In genomic region chr2:85668009-85668856, GRCh38 we compare ENCODE assay signal across 17 cellular contexts. TPM values are rescaled to one million over a fixed set of nuclear protein-coding genes. Genes with fewer than 3 reads are reported as not detected.
A peak's percentile ranks its signal among the peaks of the same experiment; 100 is the strongest.
DNase-seq lines count a peak whose midpoint lies in the region; ATAC-seq and TF ChIP-seq lines count a peak whose summit lies in the region.
"Had no signal": no experiment of that assay in that cellular context is flagged by ENCODE, and none has a peak within 500 bp of the region (broad histone marks: within the 10 kb centered on the region; RNA-seq: fewer than 3 reads in every experiment).

SFTPB (minus strand) TSS chr2:85668199; CDS start chr2:85668183, 16 bp downstream.

- no peaks in the 10 kb centered on the region for H3K4me1 ChIP-seq in aorta (ENCODE audit: control insufficient read depth in 1 of 2, insufficient read depth in 2 of 2, low read length in 2 of 2)
- H3K4me1 ChIP-seq: colonic mucosa had no signal

- H3K27me3 ChIP-seq in aorta (ENCODE audit: control insufficient read depth in 1 of 2, insufficient read depth in 2 of 2, low read length in 1 of 2): no peaks in the 10 kb centered on the region
- H3K27me3 ChIP-seq: colonic mucosa had no signal

- TF ChIP-seq CTCF in fibroblast of the aortic adventitia (IDR thresholded peaks at IDR 0.05; ENCODE audit: insufficient read depth, low read length): no peak

- intact Hi-C loops in cardiac septum (cut with DNase I): no loop called here
- intact Hi-C loops in left ventricle myocardium superior (cut with micrococcal nuclease): no loop called here
- intact Hi-C loops in aorta (cut with DNase I): no loop called here

- ATAC-seq in left ventricle myocardium superior (no peak), aorta (ENCODE audit: low FRiP score) (no peak), HG03571 (IDR thresholded peaks at IDR 0.05; ENCODE audit: unreplicated experiment) (no peak)
- ATAC-seq: activated naive CD8-positive, alpha-beta T cell treated with anti-CD3 and anti-CD28 coated beads, Interleukin-2, amount 50 U/mL, for 24 hours; esophagus mucosa had no signal

- no peaks in the 10 kb centered on the region for H3K36me3 ChIP-seq in aorta (ENCODE audit: control insufficient read depth in 1 of 2, insufficient read depth in 2 of 2, low read length in 1 of 2)
- H3K36me3 ChIP-seq: colonic mucosa, WERI-Rb-1 had no signal

- DNase-seq in cardiac septum (ENCODE audit: low spot score): peak; percentile 67
- DNase-seq in left ventricle myocardium superior: no peak
- DNase-seq in NCI-H510A (lab: John Stamatoyannopoulos, UW): peak; percentile 95
- peak; percentile 52 for DNase-seq in fibroblast of the aortic adventitia (ENCODE audit: low read depth)
- peak; percentile 37 to 55 for DNase-seq in aorta
- DNase-seq in iPS-NIHi11 (ENCODE audit: low spot score): no peak
- DNase-seq in glomerular visceral epithelial cell (ENCODE audit: extremely low spot score): no peak
- DNase-seq: activated CD8-positive, alpha-beta memory T cell treated with anti-CD3 and anti-CD28 coated beads, Interleukin-2, amount 50 U/mL, for 48 hours; activated naive CD8-positive, alpha-beta T cell treated with anti-CD3 and anti-CD28 coated beads, Interleukin-2, amount 50 U/mL, for 24 hours; colonic mucosa; NCI-H524 treated with DMSO at 0.1 percent for 48 hours; stimulated activated CD4-positive, alpha-beta T cell treated with anti-CD3 and anti-CD28 coated beads, Interleukin-1b, Interleukin-23, amount 100 ng/mL, for 48 hours; WERI-Rb-1 had no signal

- H3K4me3 ChIP-seq in fibroblast of the aortic adventitia (ENCODE audit: low read depth, low read length) (no peak within 1 kb of the TSS), aorta (ENCODE audit: low read length in 2 of 2) (no peak within 1 kb of the TSS)
- H3K4me3 ChIP-seq: colonic mucosa had no signal

- no peaks in the 10 kb centered on the region for H3K9me3 ChIP-seq in aorta (ENCODE audit: control insufficient read depth, low read length)
- H3K9me3 ChIP-seq: colonic mucosa had no signal

- no peak within 1 kb of the TSS for H3K27ac ChIP-seq in aorta (ENCODE audit: low read depth in 1 of 2, low read length in 2 of 2)
- H3K27ac ChIP-seq: colonic mucosa, WERI-Rb-1 had no signal

- WGBS in aorta, 2 donors: 91 to 94% methylated on average over 5 of the region's 5 CpGs

RNA-seq across cellular contexts. Expression of gene SFTPB, which starts in this region (rescaled TPM):
- total RNA-seq in cardiac septum (not detected), left ventricle myocardium superior (0.50 TPM), fibroblast of the aortic adventitia (ENCODE audit: low replicate concordance) (0.09 TPM in 1 of 2 replicates, not detected in the other), aorta (1 to 10 TPM in 1 of 2 donors, not detected in 1; 1.7 TPM)
- polyA plus RNA-seq in aorta: 1 to 10 TPM; 2.3 to 8.1 TPM
- total RNA-seq: G401, progenitor cell of endocrine pancreas had no signal

Comparison
In these comparisons a context has a peak if more than half of its experiments do, and no peak if none do; other contexts are left out.
1. Peak in DNase-seq in cardiac septum; RNA of the gene not detected or under 1 TPM.
2. Peak in DNase-seq in fibroblast of the aortic adventitia; RNA of the gene not detected or under 1 TPM.
3. DNase-seq: peak in NCI-H510A (single experiment) and aorta (2 of 2); none in left ventricle myocardium superior (single experiment), iPS-NIHi11 (single experiment) and glomerular visceral epithelial cell (single experiment).